15 cellular contexts compared by ENCODE assay signal in the genomic region with DNA sequence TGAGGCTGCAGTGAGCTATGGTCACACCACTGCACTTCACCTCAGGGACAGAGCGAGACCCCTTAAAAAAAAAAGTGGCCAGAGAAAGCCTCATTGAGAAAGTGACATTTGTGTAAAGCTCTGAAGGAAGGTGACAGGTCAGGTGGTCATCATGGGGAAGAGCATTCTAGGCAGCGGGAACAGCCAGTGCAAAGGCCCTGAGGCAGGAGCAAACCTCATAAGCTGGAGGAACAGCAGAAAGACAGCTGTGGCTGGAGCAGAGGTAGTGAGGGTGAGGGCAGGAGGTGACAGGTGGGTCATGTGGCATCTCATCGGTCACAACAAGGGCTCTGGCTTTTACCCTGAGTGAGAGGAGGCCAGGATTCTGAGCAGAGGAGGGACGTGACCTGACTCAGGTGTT.
DNase-seq lines count a peak whose midpoint lies in the region; ATAC-seq, FAIRE-seq and TF ChIP-seq lines count a peak whose summit lies in the region.
"Had no signal": no experiment of that assay in that cellular context is flagged by ENCODE, and none has a peak within 500 bp of the region (broad histone marks: within the 10 kb centered on the region; RNA-seq: fewer than 3 reads in every experiment).

No MANE protein-coding gene starts in this region.

- no peak overlapping the region for H3K18ac ChIP-seq in H9 (ENCODE audit: insufficient read length, low read depth, low read length)

- in situ Hi-C loops in K562 (cut with MboI), result no loop called here

- H4K20me1 ChIP-seq in H9 (ENCODE audit: control insufficient read depth, insufficient read depth, insufficient read length) (no peaks in the 10 kb centered on the region), K562 (replicated peaks; ENCODE audit: control insufficient read depth, insufficient read depth, low read length) (no peaks in the 10 kb centered on the region)
- H4K20me1 ChIP-seq: BLaER1 treated with 17β-estradiol and CSF1 and Interleukin-3, amounts not matched to agents 10 nM and 100 nM had no signal

- H3K27me3 Mint-ChIP-seq in H9 (ENCODE audit: low read depth), result no peaks in the 10 kb centered on the region; the same call in 1 of the 2 replicates
- H3K27me3 Mint-ChIP-seq: CD4-positive, CD25-positive, alpha-beta regulatory T cell had no signal

- H3K56ac ChIP-seq in H9 (ENCODE audit: insufficient read length, low read depth, low read length), result no peak overlapping the region

- CTCF ChIA-PET in HEK293 (lab: Yijun Ruan, JAX) (interaction anchor here (0.6 to 1.3 kb wide), 5 partner anchors 18 to 136 kb away, joined by 3 to 4 read pairs (median 4); no protein-coding TSS in a partner anchor), K562 (lab: Yijun Ruan, JAX; ENCODE audit: low intra/inter-chr PET ratio) (no interaction called here)

- FAIRE-seq in K562 (lab: Jason Lieb, UNC) (no peak), GM12892 (lab: Jason Lieb, UNC) (no peak)
- FAIRE-seq: GM18507 had no signal

- H3K23me2 ChIP-seq in H9 (ENCODE audit: insufficient read length, low read depth, low read length, poor library complexity, severe bottlenecking), result no peaks in the 10 kb centered on the region

- TF ChIP-seq CTCF in H9 (conservative IDR thresholded peaks at IDR 0.05) (no peak), HEK293 (tag by site-specific recombination; IDR thresholded peaks at IDR 0.05) (no peak), K562 (IDR thresholded peaks at IDR 0.05 in 2 of 3, conservative IDR thresholded peaks at IDR 0.05 in 1 of 3; ENCODE audit: insufficient read depth in 2 of 3, low read depth in 1 of 3, low read length in 3 of 3) (no peak), testis (IDR thresholded peaks at IDR 0.05) (no peak)

- peaks cover 13 to 16% of the 10 kb centered on the region in 2 experiments for H3K4me1 Mint-ChIP-seq in H9
- H3K4me1 Mint-ChIP-seq: CD4-positive, CD25-positive, alpha-beta regulatory T cell had no signal

- no peak overlapping the region for H2AFZ ChIP-seq in H9 (ENCODE audit: low read length)
- no peak overlapping the region for H2AFZ ChIP-seq in K562 (ENCODE audit: low read depth, low read length)
- H2AFZ ChIP-seq: GM23248 had no signal

- peak overlapping the region; percentile 27 to 78 (median 63); a peak in 6 of 7 replicates for H3K27ac Mint-ChIP-seq in H9

- no peak overlapping the region for H2AK5ac ChIP-seq in H9 (ENCODE audit: insufficient read length, low read length)

- no peak overlapping the region for H4K91ac ChIP-seq in H9 (ENCODE audit: insufficient read length, low read depth, low read length)

- TF ChIP-seq POLR2A in K562 (conservative IDR thresholded peaks at IDR 0.05) (no peak), testis (IDR thresholded peaks at IDR 0.05) (no peak), GM12892 (IDR thresholded peaks at IDR 0.05; ENCODE audit: low read depth, low read length) (no peak)

- H3K36me3 Mint-ChIP-seq in H9 (ENCODE audit: insufficient read depth in 1 of 3, low read depth in 3 of 3), result peaks cover 50 to 61% (median 54%) of the 10 kb centered on the region in 3 experiments
- H3K36me3 Mint-ChIP-seq: CD4-positive, CD25-positive, alpha-beta regulatory T cell had no signal

- no peak overlapping the region for H4K8ac ChIP-seq in H9 (replicated peaks; ENCODE audit: insufficient read length, low read depth, low read length)

- no peak overlapping the region for H2BK12ac ChIP-seq in H9 (ENCODE audit: insufficient read length, low read depth, low read length)

- POLR2A ChIA-PET in HEK293 (lab: Yijun Ruan, JAX), result no interaction called here
- POLR2A ChIA-PET in K562 (lab: Yijun Ruan, JAX), result no interaction called here

- no peak overlapping the region for H3K4me3 Mint-ChIP-seq in H9
- H3K4me3 Mint-ChIP-seq: CD4-positive, CD25-positive, alpha-beta regulatory T cell had no signal

- no peaks in the 10 kb centered on the region for H3K79me1 ChIP-seq in H9 (ENCODE audit: insufficient read depth, low read depth, low read length, poor library complexity, severe bottlenecking)

- H3K23ac ChIP-seq in H9 (ENCODE audit: insufficient read length, low read depth, low read length), result no peak overlapping the region

- H3K9me1 ChIP-seq in K562 (ENCODE audit: control insufficient read depth, insufficient read depth, low read length), result no peaks in the 10 kb centered on the region

- no peak overlapping the region for H2BK120ac ChIP-seq in H9 (ENCODE audit: low read depth, low read length, poor library complexity, severe bottlenecking)

- H3K4me2 ChIP-seq in H9 (ENCODE audit: insufficient read depth, insufficient read length, low read length) (no peak overlapping the region), K562 (ENCODE audit: insufficient read depth, low read length) (no peak overlapping the region)
- H3K4me2 ChIP-seq: BLaER1 treated with 17β-estradiol and CSF1 and Interleukin-3, amounts not matched to agents 10 nM and 100 nM had no signal

- no peaks in the 10 kb centered on the region; the same call in 1 of the 2 replicates for H3K4me1 ChIP-seq in H9 (ENCODE audit: insufficient read depth, low read length)
- no peaks in the 10 kb centered on the region for H3K4me1 ChIP-seq in HEK293 (ENCODE audit: control insufficient read depth, insufficient read depth, low read length)
- peaks cover 0 to 11% of the 10 kb centered on the region in 2 experiments; a peak in 1 of 5 replicates for H3K4me1 ChIP-seq in K562 (replicated peaks in 1 of 2; ENCODE audit: control insufficient read depth in 2 of 2, insufficient read depth in 2 of 2, low read length in 2 of 2)
- peaks cover 16% of the 10 kb centered on the region for H3K4me1 ChIP-seq in testis

- TF ChIP-seq EP300 in K562 (IDR thresholded peaks at IDR 0.05; ENCODE audit: low read length), result no peak

- H2BK5ac ChIP-seq in H9 (ENCODE audit: insufficient read length, low read length), result no peak overlapping the region

- no peaks in the 10 kb centered on the region for H3K79me2 ChIP-seq in H9 (ENCODE audit: insufficient read depth, low read length)
- H3K79me2 ChIP-seq in K562 (ENCODE audit: control insufficient read depth, insufficient read depth, low read length), result no peaks in the 10 kb centered on the region

- H3K9me3 ChIP-seq in H9 (ENCODE audit: control insufficient read depth, low read depth, low read length) (no peaks in the 10 kb centered on the region), HEK293 (ENCODE audit: control insufficient read depth, insufficient read depth, low read depth, low read length) (no peaks in the 10 kb centered on the region), K562 (replicated peaks; ENCODE audit: control insufficient read depth, insufficient read depth, low read depth, low read length) (no peaks in the 10 kb centered on the region), testis (no peaks in the 10 kb centered on the region)
- H3K9me3 ChIP-seq: HAP-1 had no signal

- H3K4ac ChIP-seq in H9 (ENCODE audit: low read depth, low read length), result no peak overlapping the region

- H3K27ac ChIP-seq in H9 (ENCODE audit: insufficient read length, low read depth, low read length) (no peak overlapping the region), HEK293 (ENCODE audit: extremely low read depth, low read depth, low read length) (no peak overlapping the region), K562 (ENCODE audit: extremely low read depth, low read depth, low read length) (no peak overlapping the region), testis (peak overlapping the region; percentile 53 to 66)
- H3K27ac ChIP-seq: BLaER1 treated with 17β-estradiol and CSF1 and Interleukin-3, amounts not matched to agents 10 nM and 100 nM; GM23248; HL-60 had no signal

- BruUV-seq in K562 (replicated peaks; lab: Mats Ljungman, UMichigan), result no TSS peak

- peak overlapping the region; percentile 37 for H3K9ac ChIP-seq in H9 (ENCODE audit: extremely low read depth, insufficient read length, low read length)
- H3K9ac ChIP-seq in K562 (ENCODE audit: insufficient read depth in 1 of 2, low read depth in 2 of 2, low read length in 2 of 2), result peak overlapping the region in 1 of 2 experiments; percentile 42; a peak in 1 of 4 replicates
- H3K9ac ChIP-seq: BLaER1 treated with 17β-estradiol and CSF1 and Interleukin-3, amounts not matched to agents 10 nM and 100 nM; GM23248 had no signal

- H3K9me3 Mint-ChIP-seq in H9, result no peaks in the 10 kb centered on the region

- H3T11ph ChIP-seq in H9 (ENCODE audit: low read length), result no peak overlapping the region

- intact Hi-C loops in K562 (cut with micrococcal nuclease), result no loop called here
- intact Hi-C loops in testis (cut with DNase I; ENCODE audit: low total_unique reads), result no loop called here

- TF ChIP-seq RAD21 in K562 (CRISPR knock-in tag; conservative IDR thresholded peaks at IDR 0.05 in 1 of 2, IDR thresholded peaks at IDR 0.05 in 1 of 2), result no peak

- H3K36me3 ChIP-seq in HEK293 (ENCODE audit: control insufficient read depth in 2 of 2, insufficient read depth in 1 of 2, low read length in 2 of 2), result no peaks in the 10 kb centered on the region
- H3K36me3 ChIP-seq in K562 (ENCODE audit: control insufficient read depth, insufficient read depth, low read length), result peaks cover 25% of the 10 kb centered on the region; the same call in 1 of the 3 replicates
- H3K36me3 ChIP-seq in testis (ENCODE audit: low read depth, missing control alignments), result no peaks in the 10 kb centered on the region
- H3K36me3 ChIP-seq: HAP-1 had no signal

- ATAC-seq in K562, result no peak

- H3K27me3 ChIP-seq in H9 (ENCODE audit: insufficient read depth, low read length) (no peaks in the 10 kb centered on the region), K562 (ENCODE audit: control insufficient read depth in 2 of 2, insufficient read depth in 2 of 2, low read length in 2 of 2) (no peaks in the 10 kb centered on the region), testis (no peaks in the 10 kb centered on the region)
- H3K27me3 ChIP-seq: BLaER1 treated with 17β-estradiol and CSF1 and Interleukin-3, amounts not matched to agents 10 nM and 100 nM had no signal

- no peak overlapping the region for H2BK20ac ChIP-seq in H9 (ENCODE audit: low read depth, low read length, poor library complexity, severe bottlenecking)

- no peak overlapping the region for H3K4me3 ChIP-seq in HEK293 (ENCODE audit: low read depth, low read length)
- no peak overlapping the region for H3K4me3 ChIP-seq in K562
- H3K4me3 ChIP-seq in testis, result no peak overlapping the region
- H3K4me3 ChIP-seq: BLaER1 treated with 17β-estradiol and CSF1 and Interleukin-3, amounts not matched to agents 10 nM and 100 nM; GM23248; HAP-1 had no signal

- H4K5ac ChIP-seq in H9 (ENCODE audit: insufficient read length, low read depth, low read length), result no peak overlapping the region

- no peak overlapping the region for H3K14ac ChIP-seq in H9 (ENCODE audit: insufficient read depth, low read length)

- WGBS in H9 (ENCODE audit: extremely low coverage, insufficient read length, low lambda C conversion rate), result no CpG with 5 or more reads among the region's 4 CpGs
- WGBS in K562 (ENCODE audit: insufficient coverage, low coverage, missing lambda C conversion rate), result 74% methylated on average over 4 of the region's 4 CpGs
- 91 to 93% methylated on average over 4 of the region's 4 CpGs for WGBS in testis, 2 donors

- DNase-seq in H9, result no peak
- no peak for DNase-seq in K562 (ENCODE audit: extremely low read depth in 1 of 4, low spot score in 3 of 4)
- no peak for DNase-seq in testis
- no peak for DNase-seq in GM12892 (ENCODE audit: insufficient read length)
- DNase-seq in amygdala (lab: John Stamatoyannopoulos, UW), result no peak
- DNase-seq: ACHN; CD4-positive, CD25-positive, alpha-beta regulatory T cell; DMS53; GF-D8; GM23248 had no signal

- no peak overlapping the region for H2BK15ac ChIP-seq in H9 (ENCODE audit: low read depth, low read length)

Comparison
In these comparisons a context has a peak if more than half of its experiments do, and no peak if none do; other contexts are left out.
1. H3K27ac ChIP-seq: peak in testis (2 of 2); none in H9 (single experiment), HEK293 (single experiment) and K562 (single experiment).